ENCODE assay signal across 7 cellular contexts in genomic region chr20:35883341-35883777, GRCh38.
DNase-seq lines count a peak whose midpoint lies in the region; ATAC-seq and TF ChIP-seq lines count a peak whose summit lies in the region.

No MANE protein-coding gene starts in this region.

- WGBS in thyroid gland, 2 donors = 77 to 85% methylated on average over 6 of the region's 6 CpGs

- peaks cover 11% of the 10 kb centered on the region for H3K36me3 Mint-ChIP-seq in memory B cell

- DNase-seq in HFF-Myc (ENCODE audit: extremely low read depth, low read depth) (no peak), ascending aorta (ENCODE audit: low spot score in 2 of 2) (no peak), memory B cell (ENCODE audit: low spot score in 2 of 2) (no peak), thyroid gland (no peak), islet precursor cell (no peak), putamen (ENCODE audit: low spot score) (no peak), SW 1271 (lab: John Stamatoyannopoulos, UW) (no peak)

- H3K9me3 Mint-ChIP-seq in memory B cell = no peaks in the 10 kb centered on the region

- no peak for TF ChIP-seq POLR2A in thyroid gland (IDR thresholded peaks at IDR 0.05)

- H3K27me3 ChIP-seq in ascending aorta = no peaks in the 10 kb centered on the region
- no peaks in the 10 kb centered on the region for H3K27me3 ChIP-seq in thyroid gland

- H3K36me3 ChIP-seq in ascending aorta = no peaks in the 10 kb centered on the region
- H3K36me3 ChIP-seq in thyroid gland = no peaks in the 10 kb centered on the region

- ATAC-seq in memory B cell (ENCODE audit: low read depth) = no peak

- TF ChIP-seq CTCF in HFF-Myc (IDR thresholded peaks at IDR 0.05; ENCODE audit: low read depth, low read length, missing control alignments) = no peak
- TF ChIP-seq CTCF in ascending aorta (IDR thresholded peaks at IDR 0.05) = no peak
- TF ChIP-seq CTCF in thyroid gland (IDR thresholded peaks at IDR 0.05) = no peak

- H3K27ac ChIP-seq in ascending aorta = peak overlapping the region; percentile 89 to 97
- peak overlapping the region; percentile 44 to 68 (median 51) for H3K27ac ChIP-seq in thyroid gland

- H3K4me1 ChIP-seq in ascending aorta (peaks cover 0 to 7% of the 10 kb centered on the region in 2 donors), thyroid gland (peaks cover 5 to 17% of the 10 kb centered on the region in 2 donors)

- intact Hi-C loops in ascending aorta (cut with DNase I) (loop anchor here (1.0 to 2.0 kb wide), 2 partner anchors 12 to 33 kb away; no protein-coding TSS in a partner anchor), thyroid gland (cut with DNase I) (loop anchor here (5.0 to 10.0 kb wide), 3 partner anchors 139 to 266 kb away; partner anchors contain the start of genes RBM39 and SPAG4)

- peaks cover 11% of the 10 kb centered on the region for H3K4me1 Mint-ChIP-seq in memory B cell

- H3K27me3 Mint-ChIP-seq in memory B cell = no peaks in the 10 kb centered on the region

- H3K4me3 Mint-ChIP-seq in memory B cell = no peak overlapping the region

- peak overlapping the region; percentile 9; the same call in 1 of the 2 replicates for H3K4me3 ChIP-seq in HFF-Myc (replicated peaks; ENCODE audit: low read depth, low read length)
- H3K4me3 ChIP-seq in ascending aorta = peak overlapping the region in 1 of 2 donors; percentile 39
- H3K4me3 ChIP-seq in thyroid gland (replicated peaks in 1 of 3) = no peak overlapping the region

- H3K9me3 ChIP-seq in ascending aorta = no peaks in the 10 kb centered on the region
- H3K9me3 ChIP-seq in thyroid gland = no peaks in the 10 kb centered on the region

- peak overlapping the region; percentile 62 for H3K27ac Mint-ChIP-seq in memory B cell
